In genomic region chr11:69137148-69137844, GRCh38 we compare ENCODE assay signal across 16 cellular contexts. TPM values are rescaled to one million over a fixed set of nuclear protein-coding genes. Genes with fewer than 3 reads are reported as not detected.
DNase-seq lines count a peak whose midpoint lies in the region; ATAC-seq and TF ChIP-seq lines count a peak whose summit lies in the region.
"Had no signal": no experiment of that assay in that cellular context is flagged by ENCODE, and none has a peak within 500 bp of the region (broad histone marks: within the 10 kb centered on the region; RNA-seq: fewer than 3 reads in every experiment).

No MANE protein-coding gene starts in this region.

- H3K27ac Mint-ChIP-seq in activated T-helper 2 cell treated with anti-CD3 and anti-CD28 coated beads, Interferon-gamma antibody, Interleukin-2, Interleukin-4, amounts not matched to agents 10 μg/mL and 5 μg/mL and 100 μg/mL, durations not matched to agents 14 hours and 24 hours and 36 hours, result no peak overlapping the region

- no peak for TF ChIP-seq EP300 in Ishikawa (IDR thresholded peaks at IDR 0.05; ENCODE audit: borderline replicate concordance)

- DNase-seq in activated CD4-positive, CD25-positive, alpha-beta regulatory T cell treated with anti-CD3 and anti-CD28 coated beads, Interleukin-2, amount 50 U/mL, for 72 hours, result peak; percentile 6
- DNase-seq in epithelial cell of prostate (ENCODE audit: low read depth, low spot score) (no peak), sciatic nerve (ENCODE audit: low spot score) (peak; percentile 51), UCSD-AML1 (lab: John Stamatoyannopoulos, UW; ENCODE audit: unreplicated experiment) (no peak)
- no peak for DNase-seq in activated T-helper 2 cell treated with anti-CD3 and anti-CD28 coated beads, Interferon-gamma antibody, Interleukin-2, Interleukin-4, amounts not matched to agents 10 μg/mL and 5 μg/mL and 100 μg/mL, durations not matched to agents 14 hours and 24 hours and 36 hours (ENCODE audit: low spot score)
- DNase-seq: DMS53, Karpas-422, NCI-H1105 treated with DMSO at 0.1 percent for 48 hours, NCI-H187, NCI-H446, SHP77 had no signal

- peaks cover 15% of the 10 kb centered on the region for H3K9me3 Mint-ChIP-seq in activated T-helper 2 cell treated with anti-CD3 and anti-CD28 coated beads, Interferon-gamma antibody, Interleukin-2, Interleukin-4, amounts not matched to agents 10 μg/mL and 5 μg/mL and 100 μg/mL, durations not matched to agents 14 hours and 24 hours and 36 hours

- no peak for ATAC-seq in activated CD4-positive, CD25-positive, alpha-beta regulatory T cell treated with anti-CD3 and anti-CD28 coated beads, Interleukin-2, amount 50 U/mL, for 24 hours
- ATAC-seq in sciatic nerve, result no peak
- no peak for ATAC-seq in HG03045 (IDR thresholded peaks at IDR 0.05; ENCODE audit: unreplicated experiment)
- ATAC-seq: GM12878 had no signal

- H3K27ac ChIP-seq in epithelial cell of prostate, result peak overlapping the region; percentile 61
- H3K27ac ChIP-seq: 22Rv1 had no signal

- intact Hi-C loops in sciatic nerve (cut with DNase I), result loop anchor here (10.0 kb wide), 1 partner anchor 78 kb away; no protein-coding TSS in a partner anchor
- intact Hi-C loops in activated T-helper 2 cell treated with anti-CD3 and anti-CD28 coated beads, Interferon-gamma antibody, Interleukin-2, Interleukin-4, amounts not matched to agents 10 μg/mL and 5 μg/mL and 100 μg/mL, durations not matched to agents 14 hours and 24 hours and 36 hours (cut with micrococcal nuclease), result no loop called here

- peaks cover 9% of the 10 kb centered on the region for H3K4me1 Mint-ChIP-seq in activated T-helper 2 cell treated with anti-CD3 and anti-CD28 coated beads, Interferon-gamma antibody, Interleukin-2, Interleukin-4, amounts not matched to agents 10 μg/mL and 5 μg/mL and 100 μg/mL, durations not matched to agents 14 hours and 24 hours and 36 hours (ENCODE audit: low read depth)

- TF ChIP-seq RAD21 in Ishikawa (IDR thresholded peaks at IDR 0.05; ENCODE audit: low read depth), result no peak

- H3K36me3 Mint-ChIP-seq in activated T-helper 2 cell treated with anti-CD3 and anti-CD28 coated beads, Interferon-gamma antibody, Interleukin-2, Interleukin-4, amounts not matched to agents 10 μg/mL and 5 μg/mL and 100 μg/mL, durations not matched to agents 14 hours and 24 hours and 36 hours (ENCODE audit: low read depth), result peaks cover 6% of the 10 kb centered on the region

- H3K27me3 Mint-ChIP-seq in activated T-helper 2 cell treated with anti-CD3 and anti-CD28 coated beads, Interferon-gamma antibody, Interleukin-2, Interleukin-4, amounts not matched to agents 10 μg/mL and 5 μg/mL and 100 μg/mL, durations not matched to agents 14 hours and 24 hours and 36 hours (ENCODE audit: low read depth), result peaks cover 2% of the 10 kb centered on the region

- H3K4me3 Mint-ChIP-seq in activated T-helper 2 cell treated with anti-CD3 and anti-CD28 coated beads, Interferon-gamma antibody, Interleukin-2, Interleukin-4, amounts not matched to agents 10 μg/mL and 5 μg/mL and 100 μg/mL, durations not matched to agents 14 hours and 24 hours and 36 hours (ENCODE audit: low read depth), result no peak overlapping the region

TF ChIP-seq in Ishikawa, 13 proteins besides CTCF, POLR2A, EP300 and RAD21:
- TF ChIP-seq REST (IDR thresholded peaks at IDR 0.05; ENCODE audit: low read depth) (no peak), NFIC (IDR thresholded peaks at IDR 0.05) (peak; percentile 26; the same call in 1 of the 2 replicates)

RNA-seq across cellular contexts. Expression of gene SMIM38, which starts 18.4 kb away (rescaled TPM):
- 2.2 TPM for total RNA-seq in sciatic nerve
- 0.41 and 0.53 TPM in 2 replicates for total RNA-seq in activated T-helper 2 cell treated with anti-CD3 and anti-CD28 coated beads, Interferon-gamma antibody, Interleukin-2, Interleukin-4, amounts not matched to agents 10 μg/mL and 5 μg/mL and 100 μg/mL, durations not matched to agents 14 hours and 24 hours and 36 hours

Comparison
In these comparisons a context has a peak if more than half of its experiments do, and no peak if none do; other contexts are left out.
1. DNase-seq: peak in activated CD4-positive, CD25-positive, alpha-beta regulatory T cell treated with anti-CD3 and anti-CD28 coated beads, Interleukin-2, amount 50 U/mL, for 72 hours (single experiment) and sciatic nerve (single experiment); none in epithelial cell of prostate (single experiment), activated T-helper 2 cell treated with anti-CD3 and anti-CD28 coated beads, Interferon-gamma antibody, Interleukin-2, Interleukin-4, amounts not matched to agents 10 μg/mL and 5 μg/mL and 100 μg/mL, durations not matched to agents 14 hours and 24 hours and 36 hours (single experiment) and UCSD-AML1 (single experiment).